20 cellular contexts compared by ENCODE assay signal in genomic region chr9:93247892-93248291, GRCh38.
"Had no signal": no experiment of that assay in that cellular context is flagged by ENCODE, and none has a peak within 500 bp of the region (broad histone marks: within the 10 kb centered on the region; RNA-seq: fewer than 3 reads in every experiment).

No MANE protein-coding gene starts in this region.

- H3K36me3 ChIP-seq: left lung, neutrophil had no signal

- H3K9me3 ChIP-seq: heart left ventricle, left lung, neutrophil had no signal

- H3K27me3 ChIP-seq: heart left ventricle, left lung, neutrophil had no signal

- H3K4me3 ChIP-seq: coronary artery, heart left ventricle, left lung, lung had no signal

- FAIRE-seq: endothelial cell of umbilical vein, islet of Langerhans, small intestine, urothelium cell line had no signal

- H3K27ac ChIP-seq: coronary artery, left lung, neutrophil had no signal

- ATAC-seq: left lung had no signal

- DNase-seq: cerebellar nuclear complex; effector CD4-positive, alpha-beta T cell; endodermal cell; erythroblast; foreskin melanocyte; hippocampal formation; mesendoderm; naive B cell; small intestine; stimulated activated CD4-positive, alpha-beta T cell treated with anti-CD3 and anti-CD28 coated beads, Interleukin-12 subunit alpha, Interleukin-12 subunit beta, amount 100 ng/mL, for 4 hours; stimulated activated naive CD4-positive, alpha-beta T cell treated with Interleukin-2 at 50 U/mL for 16 hours; trophoblast cell had no signal

- H3K4me1 ChIP-seq: left lung had no signal
